Comparison of ENCODE assay signal across 25 cellular contexts in genomic region chr20:64099086-64099786, GRCh38. TPM values are rescaled to one million over a fixed set of nuclear protein-coding genes. Genes with fewer than 3 reads are reported as not detected.
DNase-seq lines count a peak whose midpoint lies in the region; TF ChIP-seq lines count a peak whose summit lies in the region.
"Had no signal": no experiment of that assay in that cellular context is flagged by ENCODE, and none has a peak within 500 bp of the region (broad histone marks: within the 10 kb centered on the region; RNA-seq: fewer than 3 reads in every experiment).

No MANE protein-coding gene starts in this region.

- H3K9me2 ChIP-seq in OCI-LY1 (ENCODE audit: low read depth, low read length) = no peaks in the 10 kb centered on the region

- H3K23ac ChIP-seq in neuronal stem cell (ENCODE audit: low read depth, low read length, poor library complexity) = peak overlapping the region; percentile 73

- H2BK5ac ChIP-seq in neuronal stem cell (ENCODE audit: low read length) = no peak overlapping the region

- BruUV-seq in A673 (replicated peaks; lab: Mats Ljungman, UMichigan) = no TSS peak

- H2BK12ac ChIP-seq in neuronal stem cell (ENCODE audit: low read length) = no peak overlapping the region

- H3K36me3 ChIP-seq in OCI-LY1 (ENCODE audit: insufficient read depth, low read length) = no peaks in the 10 kb centered on the region
- no peaks in the 10 kb centered on the region for H3K36me3 ChIP-seq in neuronal stem cell (replicated peaks in 1 of 2; ENCODE audit: control insufficient read depth in 2 of 2, insufficient read depth in 2 of 2, low read length in 2 of 2)
- H3K36me3 ChIP-seq in A673 (ENCODE audit: insufficient read depth, low read length, poor library complexity, severe bottlenecking) = no peaks in the 10 kb centered on the region
- H3K36me3 ChIP-seq: HAP-1, SJCRH30, upper lobe of right lung had no signal

- DNase-seq in NCI-H2171 treated with DMSO at 0.1 percent for 48 hours (lab: John Stamatoyannopoulos, UW) (peak; percentile 43), NCI-H2171 (lab: John Stamatoyannopoulos, UW) (no peak), NCI-H146 (lab: John Stamatoyannopoulos, UW) (peak; percentile 32), neuronal stem cell (ENCODE audit: low spot score) (no peak), islet precursor cell (no peak), A673 (ENCODE audit: low spot score) (no peak)
- DNase-seq in activated CD4-positive, alpha-beta T cell treated with anti-CD3 and anti-CD28 coated beads, Interleukin-2, amount 50 U/mL, for 48 hours = no peak
- DNase-seq: activated CD4-positive, alpha-beta memory T cell treated with anti-CD3 and anti-CD28 coated beads, Interleukin-2, amount 10 ng/mL, durations not matched to agents 7 days and 5 days; activated gamma-delta T cell treated with Interleukin-2 at 50 U/mL for 16 hours; activated T-cell treated with anti-CD3 and anti-CD28 coated beads for 4 hours; C1 segment of cervical spinal cord; NCI-H1417 treated with DMSO at 0.1 percent for 48 hours; NCI-H524 treated with DMSO at 0.1 percent for 48 hours; SJCRH30; stimulated activated CD4-positive, alpha-beta T cell treated with anti-CD3 and anti-CD28 coated beads, Interleukin-12 subunit alpha, Interleukin-12 subunit beta, amount 100 ng/mL, for 4 hours; upper lobe of right lung had no signal

- H2AK5ac ChIP-seq in neuronal stem cell (ENCODE audit: low read depth, low read length) = peak overlapping the region; percentile 37

- H3K4me3 ChIP-seq in OCI-LY1 (ENCODE audit: low read depth, low read length, poor library complexity, severe bottlenecking) = no peak overlapping the region
- H3K4me3 ChIP-seq in neuronal stem cell (ENCODE audit: low read length in 2 of 2) = no peak overlapping the region
- no peak overlapping the region for H3K4me3 ChIP-seq in A673 (ENCODE audit: low read depth, low read length, poor library complexity, severe bottlenecking)
- H3K4me3 ChIP-seq: HAP-1, SJCRH30, upper lobe of right lung had no signal

- POLR2A ChIA-PET in A673 (lab: Charles Lee; ENCODE audit: low non-redundant PET) = no interaction called here

- H3K14ac ChIP-seq in neuronal stem cell (ENCODE audit: low read length) = no peak overlapping the region

- H3K9me3 ChIP-seq in OCI-LY1 (ENCODE audit: low read length) = no peaks in the 10 kb centered on the region
- H3K9me3 ChIP-seq in neuronal stem cell (replicated peaks in 1 of 2; ENCODE audit: control insufficient read depth in 2 of 2, insufficient read depth in 1 of 2, low read depth in 1 of 2, low read length in 2 of 2) = peaks cover 0 to 5% of the 10 kb centered on the region in 2 donors
- no peaks in the 10 kb centered on the region for H3K9me3 ChIP-seq in A673 (ENCODE audit: low read depth, low read length, poor library complexity, severe bottlenecking)
- H3K9me3 ChIP-seq: HAP-1, SJCRH30, upper lobe of right lung had no signal

- no peaks in the 10 kb centered on the region for H3K79me1 ChIP-seq in neuronal stem cell (ENCODE audit: low read depth, low read length)

- H2AFZ ChIP-seq in OCI-LY1 (ENCODE audit: low read length) (no peak overlapping the region), neuronal stem cell (ENCODE audit: low read length) (no peak overlapping the region)

- no peak overlapping the region for H4K8ac ChIP-seq in neuronal stem cell (ENCODE audit: low read depth, low read length)

- H2BK120ac ChIP-seq in neuronal stem cell (ENCODE audit: low read depth, low read length) = no peak overlapping the region

- H3F3A ChIP-seq in OCI-LY1 (ENCODE audit: insufficient read depth, low read length) = no peaks in the 10 kb centered on the region

- no peak overlapping the region for H3K4ac ChIP-seq in neuronal stem cell (ENCODE audit: low read length)

- H3K27ac ChIP-seq in OCI-LY1 (ENCODE audit: low read depth, low read length, poor library complexity, severe bottlenecking) = peak overlapping the region; percentile 74
- no peak overlapping the region for H3K27ac ChIP-seq in neuronal stem cell (replicated peaks; ENCODE audit: low read length)
- no peak overlapping the region for H3K27ac ChIP-seq in A673 (ENCODE audit: low read depth, low read length, poor library complexity, severe bottlenecking)
- H3K27ac ChIP-seq: SJCRH30, upper lobe of right lung, VCaP had no signal

- no peaks in the 10 kb centered on the region for H3K79me2 ChIP-seq in OCI-LY1 (ENCODE audit: insufficient read depth, low read length)

- no peak overlapping the region for H3K9ac ChIP-seq in OCI-LY1 (ENCODE audit: low read length)
- peak overlapping the region; percentile 44 for H3K9ac ChIP-seq in neuronal stem cell (ENCODE audit: low read depth, low read length, poor library complexity)

- peaks cover 40% of the 10 kb centered on the region for H3K4me1 ChIP-seq in OCI-LY1 (ENCODE audit: insufficient read depth, low read length, severe bottlenecking)
- peaks cover 0 to 3% of the 10 kb centered on the region in 2 donors for H3K4me1 ChIP-seq in neuronal stem cell (ENCODE audit: control insufficient read depth in 2 of 2, insufficient read depth in 1 of 2, low read depth in 1 of 2, low read length in 2 of 2)
- H3K4me1 ChIP-seq in A673 (ENCODE audit: insufficient read depth, low read length, poor library complexity, severe bottlenecking) = no peaks in the 10 kb centered on the region
- H3K4me1 ChIP-seq: SJCRH30 had no signal

- no peaks in the 10 kb centered on the region for H3K27me3 ChIP-seq in OCI-LY1 (ENCODE audit: insufficient read depth, low read length)
- H3K27me3 ChIP-seq in neuronal stem cell (ENCODE audit: control insufficient read depth in 3 of 3, insufficient read depth in 3 of 3, low read depth in 1 of 3, low read length in 3 of 3) = peaks cover 0 to 64% (median 9%) of the 10 kb centered on the region in 3 experiments
- peaks cover 30% of the 10 kb centered on the region for H3K27me3 ChIP-seq in A673 (replicated peaks; ENCODE audit: insufficient read depth, low read depth, low read length, poor library complexity)

- CTCF ChIA-PET in A673 (lab: Charles Lee) = no interaction called here

- WGBS in neuronal stem cell (ENCODE audit: extremely low coverage in 2 of 2, insufficient read length in 2 of 2, insufficient replicate concordance in 1 of 2), 2 donors = no CpG with 5 or more reads among the region's 21 CpGs

- H2BK15ac ChIP-seq in neuronal stem cell (ENCODE audit: low read length) = peak overlapping the region; percentile 43

- H3K4me2 ChIP-seq in OCI-LY1 (ENCODE audit: low read length) (peak overlapping the region; percentile 25; the same call in 1 of the 2 replicates), neuronal stem cell (ENCODE audit: insufficient read depth, low read length, poor library complexity, severe bottlenecking) (no peak overlapping the region)

- H4K20me1 ChIP-seq in OCI-LY1 (ENCODE audit: insufficient read depth, low read length) = no peaks in the 10 kb centered on the region

- peak overlapping the region; percentile 38 for H3K18ac ChIP-seq in neuronal stem cell (ENCODE audit: low read length)

- TF ChIP-seq CTCF in OCI-LY1 (IDR thresholded peaks at IDR 0.05; ENCODE audit: low read length) (no peak), A673 (conservative IDR thresholded peaks at IDR 0.05; ENCODE audit: low read depth, low read length) (no peak)

- intact Hi-C loops in A673 (cut with micrococcal nuclease; ENCODE audit: unreplicated experiment) = no loop called here

- H4K91ac ChIP-seq in neuronal stem cell (ENCODE audit: low read depth, low read length, poor library complexity) = no peak overlapping the region

RNA-seq across cellular contexts. Expression of gene NPBWR2, which starts 8.1 kb away (rescaled TPM):
- not detected for polyA plus RNA-seq in neuronal stem cell (2013, experiment 1 of 2)
- not detected for polyA plus RNA-seq in neuronal stem cell (2013, experiment 2 of 2)
- total RNA-seq in A673 (2021) = not detected in 2 replicates
- total RNA-seq: activated CD4-positive, alpha-beta memory T cell treated with anti-CD3 and anti-CD28 coated beads, Interleukin-2, amount 10 ng/mL, durations not matched to agents 7 days and 5 days; dermis microvascular lymphatic vessel endothelial cell; HT1080; LHCN-M2; lung microvascular endothelial cell; omental fat pad; renal cortical epithelial cell; SJCRH30; upper lobe of right lung had no signal

RNA-seq across cellular contexts. Expression of gene LKAAEAR1, which starts 15.0 kb away (rescaled TPM):
- 0.10 TPM for polyA plus RNA-seq in neuronal stem cell (2013, experiment 1 of 2)
- 0.08 TPM for polyA plus RNA-seq in neuronal stem cell (2013, experiment 2 of 2)
- 0.37 and 0.62 TPM in 2 replicates for total RNA-seq in A673 (2021)
- total RNA-seq: renal cortical epithelial cell, SJCRH30, upper lobe of right lung had no signal

RNA-seq across cellular contexts. Expression of gene OPRL1, which starts 19.4 kb away (rescaled TPM):
- 2.6 TPM for polyA plus RNA-seq in neuronal stem cell (2013, experiment 1 of 2)
- 2.5 TPM for polyA plus RNA-seq in neuronal stem cell (2013, experiment 2 of 2)
- total RNA-seq in A673 (2021) = 0.32 and 0.46 TPM in 2 replicates

RNA-seq across cellular contexts. Expression of gene RGS19, which starts 19.9 kb away (rescaled TPM):
- 7.9 TPM for polyA plus RNA-seq in neuronal stem cell (2013, experiment 1 of 2)
- polyA plus RNA-seq in neuronal stem cell (2013, experiment 2 of 2) = 8.0 TPM
- 14.4 and 16.4 TPM in 2 replicates for total RNA-seq in A673 (2021)

RNA-seq across cellular contexts. Expression of gene TCEA2, which starts 36.2 kb away (rescaled TPM):
- 111 TPM for polyA plus RNA-seq in neuronal stem cell (2013, experiment 1 of 2)
- polyA plus RNA-seq in neuronal stem cell (2013, experiment 2 of 2) = 113 TPM
- total RNA-seq in A673 (2021) = 35.0 and 41.3 TPM in 2 replicates

Comparison
In these comparisons a context has a peak if more than half of its experiments do, and no peak if none do; other contexts are left out.
1. DNase-seq: peak in NCI-H2171 treated with DMSO at 0.1 percent for 48 hours (single experiment) and NCI-H146 (single experiment); none in NCI-H2171 (single experiment), neuronal stem cell (single experiment), activated CD4-positive, alpha-beta T cell treated with anti-CD3 and anti-CD28 coated beads, Interleukin-2, amount 50 U/mL, for 48 hours (0 of 2), islet precursor cell (single experiment) and A673 (single experiment).